Comparison of ENCODE assay signal across 8 cellular contexts in genomic region chr5:84384604-84385575, GRCh38. TPM values are rescaled to one million over a fixed set of nuclear protein-coding genes. Genes with fewer than 3 reads are reported as not detected.
A peak's percentile ranks its signal among the peaks of the same experiment; 100 is the strongest.
DNase-seq lines count a peak whose midpoint lies in the region; ATAC-seq, FAIRE-seq and TF ChIP-seq lines count a peak whose summit lies in the region.

TSS of gene EDIL3 (minus strand) at chr5:84384880. CDS start at chr5:84384374, 506 bp downstream.

- peak within 1 kb of the TSS; percentile 89 for H3K4me2 ChIP-seq in neural progenitor cell

- no peak within 1 kb of the TSS for H3K9ac ChIP-seq in neural progenitor cell

- H3K27ac ChIP-seq in neural progenitor cell: no peak within 1 kb of the TSS

- peaks cover 9% of the 10 kb centered on the region for H3F3A ChIP-seq in neural progenitor cell (ENCODE audit: low read depth)

- H3K79me2 ChIP-seq in neural progenitor cell (ENCODE audit: low read depth): no peaks in the 10 kb centered on the region

- peak; percentile 21 for DNase-seq in HT1080 (ENCODE audit: low read depth)
- DNase-seq in frontal cortex (ENCODE audit: low spot score in 2 of 2): peak; percentile 29 to 45
- DNase-seq in neural progenitor cell (ENCODE audit: low spot score): peak; percentile 91
- no peak for DNase-seq in SKM-1 treated with dmso at 0.1 percent for 144 hours (lab: John Stamatoyannopoulos, UW; ENCODE audit: unreplicated experiment)
- DNase-seq in activated naive CD4-positive, alpha-beta T cell (lab: John Stamatoyannopoulos, UW): no peak
- DNase-seq in stimulated activated naive B cell treated with anti-CD40 and anti-IgM and Interleukin-4, amounts not matched to agents 10 μg/mL and 1 μg/mL and 100 μg/mL, for 72 hours: no peak

- H3K4me3 Mint-ChIP-seq in neural progenitor cell: peak within 1 kb of the TSS; percentile 91
- H3K4me3 Mint-ChIP-seq in stimulated activated naive B cell treated with anti-CD40 and anti-IgM and Interleukin-4, amounts not matched to agents 10 μg/mL and 1 μg/mL and 100 μg/mL, for 72 hours: peak within 1 kb of the TSS in 1 of 2 donors; percentile 17

- H3K27me3 Mint-ChIP-seq in neural progenitor cell (ENCODE audit: insufficient read depth, low read depth): peaks cover 27% of the 10 kb centered on the region
- peaks cover 44 to 52% of the 10 kb centered on the region in 2 donors for H3K27me3 Mint-ChIP-seq in stimulated activated naive B cell treated with anti-CD40 and anti-IgM and Interleukin-4, amounts not matched to agents 10 μg/mL and 1 μg/mL and 100 μg/mL, for 72 hours

- H3K36me3 Mint-ChIP-seq in neural progenitor cell: no peaks in the 10 kb centered on the region
- peaks cover 0 to 1% of the 10 kb centered on the region in 2 donors for H3K36me3 Mint-ChIP-seq in stimulated activated naive B cell treated with anti-CD40 and anti-IgM and Interleukin-4, amounts not matched to agents 10 μg/mL and 1 μg/mL and 100 μg/mL, for 72 hours

- ATAC-seq in SK-N-SH treated with all-trans-retinoic acid at 6 μM for 48 hours (peak; percentile 24), HG03280 (IDR thresholded peaks at IDR 0.05; ENCODE audit: unreplicated experiment) (no peak)
- ATAC-seq in stimulated activated naive B cell treated with anti-CD40 and anti-IgM and Interleukin-4, amounts not matched to agents 10 μg/mL and 1 μg/mL and 100 μg/mL, for 72 hours (replicated peaks): no peak

- peaks cover 16% of the 10 kb centered on the region for H3K4me1 Mint-ChIP-seq in neural progenitor cell
- H3K4me1 Mint-ChIP-seq in stimulated activated naive B cell treated with anti-CD40 and anti-IgM and Interleukin-4, amounts not matched to agents 10 μg/mL and 1 μg/mL and 100 μg/mL, for 72 hours: peaks cover 14 to 26% of the 10 kb centered on the region in 2 donors

- H3K27me3 ChIP-seq in neural progenitor cell: peaks cover 54% of the 10 kb centered on the region

- no peaks in the 10 kb centered on the region for H3K9me3 ChIP-seq in neural progenitor cell (ENCODE audit: low read depth)

- peak within 1 kb of the TSS; percentile 57 for H3K4me3 ChIP-seq in neural progenitor cell

- no peak for FAIRE-seq in frontal cortex (lab: Jason Lieb, UNC)

- TF ChIP-seq CTCF in neural progenitor cell (IDR thresholded peaks at IDR 0.05): no peak

- peak within 1 kb of the TSS; percentile 86 for H2AFZ ChIP-seq in neural progenitor cell (replicated peaks)

- H3K4me1 ChIP-seq in neural progenitor cell: peaks cover 6% of the 10 kb centered on the region

- no peak within 1 kb of the TSS for H3K27ac Mint-ChIP-seq in neural progenitor cell
- H3K27ac Mint-ChIP-seq in stimulated activated naive B cell treated with anti-CD40 and anti-IgM and Interleukin-4, amounts not matched to agents 10 μg/mL and 1 μg/mL and 100 μg/mL, for 72 hours: no peak within 1 kb of the TSS

- no peaks in the 10 kb centered on the region for H4K20me1 ChIP-seq in neural progenitor cell (ENCODE audit: low read depth)

- no peaks in the 10 kb centered on the region for H3K9me3 Mint-ChIP-seq in neural progenitor cell
- H3K9me3 Mint-ChIP-seq in stimulated activated naive B cell treated with anti-CD40 and anti-IgM and Interleukin-4, amounts not matched to agents 10 μg/mL and 1 μg/mL and 100 μg/mL, for 72 hours: no peaks in the 10 kb centered on the region

- no peaks in the 10 kb centered on the region for H3K36me3 ChIP-seq in neural progenitor cell

TF ChIP-seq in SK-N-SH treated with all-trans-retinoic acid at 6 μM for 48 hours, 23 proteins besides CTCF, POLR2A, EP300 and RAD21:
- TF ChIP-seq SNAI2 (CRISPR knock-in tag; IDR thresholded peaks at IDR 0.05): no peak
- no peak for TF ChIP-seq ZNF565 (CRISPR knock-in tag; conservative IDR thresholded peaks at IDR 0.05; ENCODE audit: low read depth)
- no peak for TF ChIP-seq PPARA (CRISPR knock-in tag; IDR thresholded peaks at IDR 0.05; ENCODE audit: borderline replicate concordance)
- TF ChIP-seq CREB5 (CRISPR knock-in tag; IDR thresholded peaks at IDR 0.05; ENCODE audit: low read depth): no peak
- no peak for TF ChIP-seq ARNTL (CRISPR knock-in tag; IDR thresholded peaks at IDR 0.05; ENCODE audit: borderline replicate concordance, low read depth)
- TF ChIP-seq TOX (CRISPR knock-in tag; IDR thresholded peaks at IDR 0.05; ENCODE audit: borderline replicate concordance): no peak
- TF ChIP-seq ESRRG (CRISPR knock-in tag; IDR thresholded peaks at IDR 0.05): no peak
- TF ChIP-seq BACH2 (CRISPR knock-in tag; IDR thresholded peaks at IDR 0.05; ENCODE audit: borderline replicate concordance): no peak
- TF ChIP-seq GLIS3 (CRISPR knock-in tag; IDR thresholded peaks at IDR 0.05): no peak

RNA-seq across cellular contexts. Expression of gene EDIL3, which starts in this region (rescaled TPM):
- 2.4 and 3.0 TPM in 2 replicates for total RNA-seq in HT1080 (2014; rRNA removed; shearing (Covaris generic))
- polyA plus RNA-seq in HT1080 (2015; cell fraction: cytosol; rRNA removed): 11.3 and 18.5 TPM in 2 replicates
- polyA plus RNA-seq in HT1080 (2015; cell fraction: nucleus; rRNA removed): 37.9 and 39.4 TPM in 2 replicates
- total RNA-seq in frontal cortex (59.1 TPM), neural progenitor cell (ENCODE audit: low replicate concordance) (7.8 and 13.8 TPM in 2 replicates)

Comparison
In these comparisons a context has a peak if more than half of its experiments do, and no peak if none do; other contexts are left out.
1. DNase-seq: peak in HT1080 (single experiment), frontal cortex (2 of 2) and neural progenitor cell (single experiment); none in SKM-1 treated with dmso at 0.1 percent for 144 hours (single experiment), activated naive CD4-positive, alpha-beta T cell (0 of 4) and stimulated activated naive B cell treated with anti-CD40 and anti-IgM and Interleukin-4, amounts not matched to agents 10 μg/mL and 1 μg/mL and 100 μg/mL, for 72 hours (single experiment).